ENCODE assay signal across 27 cellular contexts in the genomic region with DNA sequence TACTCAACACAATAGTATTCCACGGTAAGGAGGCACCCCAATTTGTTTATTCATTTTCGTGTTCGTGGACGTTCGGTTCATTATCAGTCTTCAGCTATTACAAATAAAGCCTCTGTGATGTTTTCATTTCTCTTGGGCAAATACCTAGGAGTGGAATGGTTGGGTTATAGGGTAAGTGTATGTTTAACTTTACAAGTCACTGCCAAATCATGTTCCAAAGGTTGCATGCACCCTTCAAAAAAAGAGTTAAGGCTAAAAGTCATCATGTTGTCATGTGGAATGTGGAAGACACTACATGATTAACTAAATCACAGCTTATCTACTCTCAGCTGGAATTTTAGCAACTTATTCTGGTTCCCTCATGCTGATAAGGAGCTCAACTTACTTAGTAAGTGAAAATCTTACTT. TPM values are rescaled to one million over a fixed set of nuclear protein-coding genes. Genes with fewer than 3 reads are reported as not detected.
A peak's percentile ranks its signal among the peaks of the same experiment; 100 is the strongest.
DNase-seq lines count a peak whose midpoint lies in the region; ATAC-seq, FAIRE-seq and TF ChIP-seq lines count a peak whose summit lies in the region.
"Had no signal": no experiment of that assay in that cellular context is flagged by ENCODE, and none has a peak within 500 bp of the region (broad histone marks: within the 10 kb centered on the region; RNA-seq: fewer than 3 reads in every experiment).

No MANE protein-coding gene starts in this region.

- DNase-seq in A549 (ENCODE audit: low read depth in 1 of 2, low spot score in 1 of 2) (peak in 1 of 2 experiments; percentile 65), RCC 7860 (ENCODE audit: low spot score) (peak; percentile 71), epithelial cell of prostate (ENCODE audit: low read depth, low spot score) (no peak), mesenchymal stem cell (no peak), NCI-H526 (lab: John Stamatoyannopoulos, UW) (no peak)
- DNase-seq in stimulated activated CD4-positive, alpha-beta T cell treated with anti-CD3 and anti-CD28 coated beads, Interleukin-2, amount 100 ng/mL, for 48 hours = no peak
- DNase-seq: activated CD4-positive, alpha-beta memory T cell treated with anti-CD3 and anti-CD28 coated beads for 36 hours; activated naive CD4-positive, alpha-beta T cell; adrenal gland; BE2C; dorsolateral prefrontal cortex; foreskin keratinocyte; hippocampal formation; naive B cell; NCI-H1105; NCI-H2081; NCI-H446; PC-9; right cardiac atrium; stimulated activated CD4-positive, alpha-beta T cell treated with anti-CD3 and anti-CD28 coated beads, Interleukin-15, amount 100 ng/mL, for 24 hours; stimulated activated CD8-positive, alpha-beta memory T cell treated with anti-CD3 and anti-CD28 coated beads, Interleukin-4, amount 100 ng/mL, for 48 hours; T-helper 17 cell; upper lobe of right lung had no signal

- TF ChIP-seq EP300 in A549 (IDR thresholded peaks at IDR 0.05) = peak in 1 of 2 experiments; percentile 44; a peak in 1 of 5 replicates

- H3K36me3 ChIP-seq in mesenchymal stem cell (ENCODE audit: control insufficient read depth in 1 of 2, insufficient read depth in 2 of 2, low read depth in 1 of 2, low read length in 2 of 2) = no peaks in the 10 kb centered on the region
- H3K36me3 ChIP-seq: adrenal gland, BE2C, upper lobe of right lung had no signal

- H2BK15ac ChIP-seq in mesenchymal stem cell (ENCODE audit: low read depth, poor library complexity, severe bottlenecking) = no peak overlapping the region

- no peak overlapping the region for H3K14ac ChIP-seq in mesenchymal stem cell (ENCODE audit: low read length in 2 of 2)

- no peak overlapping the region for H2BK12ac ChIP-seq in mesenchymal stem cell (ENCODE audit: low read length in 2 of 2)

- no peak overlapping the region for H2AFZ ChIP-seq in mesenchymal stem cell (ENCODE audit: low read depth, low read length)
- H2AFZ ChIP-seq: PC-9 had no signal

- 6% methylated on average over 5 of the region's 5 CpGs for WGBS in A549 (ENCODE audit: missing lambda C conversion rate)
- 95% methylated on average over 5 of the region's 5 CpGs for WGBS in mesenchymal stem cell

- H3K4me1 ChIP-seq in A549 (peaks cover 74% of the 10 kb centered on the region), mesenchymal stem cell (ENCODE audit: control insufficient read depth, insufficient read depth, low read depth, low read length) (peaks cover 16% of the 10 kb centered on the region)
- H3K4me1 ChIP-seq: BE2C had no signal

- H3K4me2 ChIP-seq in A549 (peak overlapping the region; percentile 71), mesenchymal stem cell (ENCODE audit: low read length, poor library complexity, severe bottlenecking) (peak overlapping the region; percentile 28)
- H3K4me2 ChIP-seq: PC-9 had no signal

- TF ChIP-seq RAD21 in A549 (conservative IDR thresholded peaks at IDR 0.05 in 1 of 2, IDR thresholded peaks at IDR 0.05 in 1 of 2) = no peak

- FAIRE-seq in A549 (lab: Jason Lieb, UNC) (no peak), RCC 7860 (lab: Jason Lieb, UNC) (peak; percentile 74)
- FAIRE-seq: GM12892, GM19239 had no signal

- no peak overlapping the region for H4K91ac ChIP-seq in mesenchymal stem cell (ENCODE audit: low read length)

- H3K18ac ChIP-seq in mesenchymal stem cell (ENCODE audit: low read depth in 1 of 2, low read length in 2 of 2) = no peak overlapping the region

- no peaks in the 10 kb centered on the region for H3K9me3 ChIP-seq in A549
- H3K9me3 ChIP-seq in mesenchymal stem cell (ENCODE audit: control insufficient read depth, low read length) = no peaks in the 10 kb centered on the region
- H3K9me3 ChIP-seq: adrenal gland, BE2C, upper lobe of right lung had no signal

- H2BK120ac ChIP-seq in mesenchymal stem cell (ENCODE audit: low read depth, low read length) = no peak overlapping the region

- no peak overlapping the region for H2BK5ac ChIP-seq in mesenchymal stem cell (ENCODE audit: low read depth, low read length, poor library complexity, severe bottlenecking)

- CTCF ChIA-PET in A549 (lab: Yijun Ruan, JAX) = interaction anchor here (0.9 to 2.1 kb wide), 2 partner anchors 12 to 96 kb away, joined by 3 to 6 read pairs; no protein-coding TSS in a partner anchor

- no peaks in the 10 kb centered on the region for H3K27me3 ChIP-seq in mesenchymal stem cell (ENCODE audit: control insufficient read depth in 1 of 2, insufficient read depth in 1 of 2, low read length in 2 of 2)
- H3K27me3 ChIP-seq: adrenal gland, BE2C, dorsolateral prefrontal cortex, foreskin keratinocyte, upper lobe of right lung had no signal

- no peak overlapping the region for H3K9ac ChIP-seq in mesenchymal stem cell (ENCODE audit: low read length)

- peak overlapping the region in 1 of 2 experiments; percentile 80 for H3K4ac ChIP-seq in mesenchymal stem cell (ENCODE audit: low read depth in 1 of 2, low read length in 2 of 2)

- ATAC-seq in A549 (peak in 1 of 2 experiments; percentile 49; a peak in 3 of 6 replicates), GM21786 (IDR thresholded peaks at IDR 0.05; ENCODE audit: unreplicated experiment) (no peak), GM21390 (IDR thresholded peaks at IDR 0.05; ENCODE audit: unreplicated experiment) (no peak)
- ATAC-seq: foreskin keratinocyte, right cardiac atrium, T-helper 17 cell, upper lobe of right lung had no signal

- H3K4me3 ChIP-seq in A549 (no peak overlapping the region), mesenchymal stem cell (ENCODE audit: insufficient read depth in 1 of 2, low read depth in 1 of 2, low read length in 2 of 2) (no peak overlapping the region)
- H3K4me3 ChIP-seq: adrenal gland, dorsolateral prefrontal cortex, PC-9, upper lobe of right lung had no signal

- H4K8ac ChIP-seq in mesenchymal stem cell (ENCODE audit: low read length) = no peak overlapping the region

- no peak overlapping the region for H2AK5ac ChIP-seq in mesenchymal stem cell (ENCODE audit: low read length, severe bottlenecking)

- no peak for TF ChIP-seq POLR2A in A549 (IDR thresholded peaks at IDR 0.05; ENCODE audit: low read length)

- H3K27ac ChIP-seq in A549 = peak overlapping the region; percentile 90 to 91
- peak overlapping the region; percentile 96 for H3K27ac ChIP-seq in epithelial cell of prostate
- peak overlapping the region; percentile 37 for H3K27ac ChIP-seq in mesenchymal stem cell (ENCODE audit: low read length, poor library complexity, severe bottlenecking)
- H3K27ac ChIP-seq: adrenal gland, dorsolateral prefrontal cortex, foreskin keratinocyte, upper lobe of right lung had no signal

- no peak overlapping the region for H3K23ac ChIP-seq in mesenchymal stem cell (ENCODE audit: low read length in 2 of 2)

- peaks cover 22% of the 10 kb centered on the region for H3K79me1 ChIP-seq in mesenchymal stem cell (replicated peaks; ENCODE audit: low read length, poor library complexity, severe bottlenecking)

- TF ChIP-seq CTCF in A549 (IDR thresholded peaks at IDR 0.05) = no peak

- POLR2A ChIA-PET in A549 (lab: Yijun Ruan, JAX) = interaction anchor here (5.6 kb wide), 1 partner anchor 16 kb away, joined by 41 read pairs; a partner anchor contains a TSS

TF ChIP-seq in A549, 52 proteins besides CTCF, POLR2A, EP300 and RAD21 (continues in another document):
- TF ChIP-seq, protein P1, sequence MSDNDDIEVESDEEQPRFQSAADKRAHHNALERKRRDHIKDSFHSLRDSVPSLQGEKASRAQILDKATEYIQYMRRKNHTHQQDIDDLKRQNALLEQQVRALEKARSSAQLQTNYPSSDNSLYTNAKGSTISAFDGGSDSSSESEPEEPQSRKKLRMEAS (IDR thresholded peaks at IDR 0.05) = peak; percentile 26; the same call in 1 of the 2 replicates
- TF ChIP-seq FOXS1 (CRISPR knock-in tag; IDR thresholded peaks at IDR 0.05) (no peak), SREBF2 (IDR thresholded peaks at IDR 0.05) (no peak), JUNB (IDR thresholded peaks at IDR 0.05) (peak; percentile 58), HOXA7 (CRISPR knock-in tag; IDR thresholded peaks at IDR 0.05) (no peak), POLR2AphosphoS2 (conservative IDR thresholded peaks at IDR 0.05; ENCODE audit: low read length) (no peak), MAZ (IDR thresholded peaks at IDR 0.05; ENCODE audit: borderline replicate concordance, low read depth, low read length) (no peak), CBX2 (IDR thresholded peaks at IDR 0.05; ENCODE audit: borderline replicate concordance, low read depth) (no peak), JUN (IDR thresholded peaks at IDR 0.05) (0 out of 5 replicates have a peak, but pooled peaks of 1 of the 2 experiments have one; percentile 29), TP53 (CRISPR knock-in tag; IDR thresholded peaks at IDR 0.05) (no peak), RARB (CRISPR knock-in tag; IDR thresholded peaks at IDR 0.05) (no peak), HOXB13 (CRISPR knock-in tag; IDR thresholded peaks at IDR 0.05; ENCODE audit: low read depth) (no peak)
- TF ChIP-seq, protein P2, sequence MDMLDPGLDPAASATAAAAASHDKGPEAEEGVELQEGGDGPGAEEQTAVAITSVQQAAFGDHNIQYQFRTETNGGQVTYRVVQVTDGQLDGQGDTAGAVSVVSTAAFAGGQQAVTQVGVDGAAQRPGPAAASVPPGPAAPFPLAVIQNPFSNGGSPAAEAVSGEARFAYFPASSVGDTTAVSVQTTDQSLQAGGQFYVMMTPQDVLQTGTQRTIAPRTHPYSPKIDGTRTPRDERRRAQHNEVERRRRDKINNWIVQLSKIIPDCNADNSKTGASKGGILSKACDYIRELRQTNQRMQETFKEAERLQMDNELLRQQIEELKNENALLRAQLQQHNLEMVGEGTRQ (IDR thresholded peaks at IDR 0.05) = no peak
- TF ChIP-seq, protein P3, sequence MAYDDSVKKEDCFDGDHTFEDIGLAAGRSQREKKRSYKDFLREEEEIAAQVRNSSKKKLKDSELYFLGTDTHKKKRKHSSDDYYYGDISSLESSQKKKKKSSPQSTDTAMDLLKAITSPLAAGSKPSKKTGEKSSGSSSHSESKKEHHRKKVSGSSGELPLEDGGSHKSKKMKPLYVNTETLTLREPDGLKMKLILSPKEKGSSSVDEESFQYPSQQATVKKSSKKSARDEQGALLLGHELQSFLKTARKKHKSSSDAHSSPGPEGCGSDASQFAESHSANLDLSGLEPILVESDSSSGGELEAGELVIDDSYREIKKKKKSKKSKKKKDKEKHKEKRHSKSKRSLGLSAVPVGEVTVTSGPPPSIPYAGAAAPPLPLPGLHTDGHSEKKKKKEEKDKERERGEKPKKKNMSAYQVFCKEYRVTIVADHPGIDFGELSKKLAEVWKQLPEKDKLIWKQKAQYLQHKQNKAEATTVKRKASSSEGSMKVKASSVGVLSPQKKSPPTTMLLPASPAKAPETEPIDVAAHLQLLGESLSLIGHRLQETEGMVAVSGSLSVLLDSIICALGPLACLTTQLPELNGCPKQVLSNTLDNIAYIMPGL (CRISPR knock-in tag; IDR thresholded peaks at IDR 0.05; ENCODE audit: borderline replicate concordance) = no peak

RNA-seq across cellular contexts. Expression of a gene that starts 15.8 kb away (rescaled TPM):
- 22.1 and 22.4 TPM in 2 replicates for polyA plus RNA-seq in A549 (2011; rRNA removed)
- polyA plus RNA-seq in A549 (2012; cell fraction: cytosol; rRNA removed) = 24.2 TPM in 2 replicates
- 18.3 and 31.9 TPM in 2 replicates for polyA plus RNA-seq in A549 (2012; cell fraction: nucleus; rRNA removed)
- 30.8 to 34.4 TPM (median 33.3 TPM) in 3 replicates for polyA plus RNA-seq in A549 (2017; fragmentation: RNase III; extraction: RNeasy Plus Mini Kit Qiagen cat#74134 plus additional on column Dnase treatment)
- 13.1 TPM in 2 replicates for polyA minus RNA-seq in A549 (2011; rRNA and poly(A)+ RNA removed)
- polyA plus RNA-seq in mesenchymal stem cell (2013, experiment 1 of 2) = 22.5 TPM
- polyA plus RNA-seq in mesenchymal stem cell (2013, experiment 2 of 2) = 22.2 TPM

Comparison
In these comparisons a context has a peak if more than half of its experiments do, and no peak if none do; other contexts are left out.
1. H3K27ac ChIP-seq: peak in every context shown above with its lines; median percentile 96 in epithelial cell of prostate; 90 in A549; 37 in mesenchymal stem cell.